ENCODE assay signal across 17 cellular contexts in the genomic region with DNA sequence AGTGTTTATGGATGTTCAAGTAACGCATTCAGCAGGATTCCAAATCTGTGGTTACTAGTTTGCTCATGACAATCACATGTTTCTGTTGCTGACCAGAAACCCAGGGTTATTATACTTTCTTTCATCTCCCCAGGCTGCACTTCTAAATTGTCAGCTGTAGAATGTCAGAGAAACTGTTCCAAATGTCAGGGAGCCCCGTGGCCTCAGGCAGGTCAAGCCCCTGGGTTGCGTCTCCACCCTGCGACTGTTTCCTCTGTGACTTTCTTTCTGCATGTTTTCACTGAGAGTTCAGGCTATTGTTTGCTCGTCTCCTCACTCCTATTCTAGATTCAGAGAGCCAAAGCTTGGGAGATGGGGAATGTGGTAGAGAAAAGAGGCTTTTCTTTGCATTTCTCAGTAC.
"Had no signal": no experiment of that assay in that cellular context is flagged by ENCODE, and none has a peak within 500 bp of the region (broad histone marks: within the 10 kb centered on the region; RNA-seq: fewer than 3 reads in every experiment).

No MANE protein-coding gene starts in this region.

- H3K27me3 Mint-ChIP-seq: central memory CD8-positive, alpha-beta T cell had no signal

- DNase-seq: activated CD4-positive, alpha-beta T cell treated with anti-CD3 and anti-CD28 coated beads, Interleukin-2, amount 10 ng/mL, durations not matched to agents 7 days and 5 days; activated CD8-positive, alpha-beta memory T cell treated with anti-CD3 and anti-CD28 coated beads for 24 hours; activated naive CD4-positive, alpha-beta T cell treated with anti-CD3 and anti-CD28 coated beads, Interleukin-2, amount 10 ng/mL, durations not matched to agents 7 days and 5 days; activated T-cell treated with anti-CD3 and anti-CD28 coated beads for 4 hours; cortex of kidney; effector memory CD8-positive, alpha-beta T cell; kidney; left ventricle myocardium superior; mesendoderm; occipital lobe; stimulated activated CD4-positive, alpha-beta T cell treated with anti-CD3 and anti-CD28 coated beads, Interleukin-15, amount 100 ng/mL, for 24 hours; T-helper 17 cell; thyroid gland had no signal

- H3K36me3 Mint-ChIP-seq: activated naive CD4-positive, alpha-beta T cell treated with anti-CD3 and anti-CD28 coated beads, Interleukin-2, amount 10 ng/mL, durations not matched to agents 7 days and 5 days; WTC11 had no signal

- H3K4me3 ChIP-seq: gastroesophageal sphincter, thyroid gland had no signal

- H3K4me1 Mint-ChIP-seq: activated CD4-positive, alpha-beta T cell treated with anti-CD3 and anti-CD28 coated beads, Interleukin-2, amount 10 ng/mL, durations not matched to agents 7 days and 5 days; activated naive CD4-positive, alpha-beta T cell treated with anti-CD3 and anti-CD28 coated beads, Interleukin-2, amount 10 ng/mL, durations not matched to agents 7 days and 5 days; central memory CD8-positive, alpha-beta T cell; T-helper 17 cell; WTC11 had no signal

- H3K4me3 Mint-ChIP-seq: activated CD4-positive, alpha-beta T cell treated with anti-CD3 and anti-CD28 coated beads, Interleukin-2, amount 10 ng/mL, durations not matched to agents 7 days and 5 days; activated naive CD4-positive, alpha-beta T cell treated with anti-CD3 and anti-CD28 coated beads, Interleukin-2, amount 10 ng/mL, durations not matched to agents 7 days and 5 days; central memory CD8-positive, alpha-beta T cell; effector memory CD8-positive, alpha-beta T cell; T-helper 17 cell; WTC11 had no signal

- H3K27me3 ChIP-seq: gastroesophageal sphincter, thyroid gland had no signal

- H3K36me3 ChIP-seq: gastroesophageal sphincter, thyroid gland had no signal

- H3K27ac ChIP-seq: gastroesophageal sphincter, thyroid gland had no signal

- H3K9me3 ChIP-seq: thyroid gland had no signal

- H3K9me3 Mint-ChIP-seq: activated naive CD4-positive, alpha-beta T cell treated with anti-CD3 and anti-CD28 coated beads, Interleukin-2, amount 10 ng/mL, durations not matched to agents 7 days and 5 days; activated T-helper 2 cell treated with anti-CD3 and anti-CD28 coated beads, Interferon-gamma antibody, Interleukin-2, Interleukin-4, amounts not matched to agents 10 μg/mL and 5 μg/mL and 100 μg/mL, durations not matched to agents 14 hours and 24 hours and 36 hours had no signal

- H3K4me1 ChIP-seq: gastroesophageal sphincter, thyroid gland had no signal

- H3K27ac Mint-ChIP-seq: activated CD4-positive, alpha-beta T cell treated with anti-CD3 and anti-CD28 coated beads, Interleukin-2, amount 10 ng/mL, durations not matched to agents 7 days and 5 days; activated naive CD4-positive, alpha-beta T cell treated with anti-CD3 and anti-CD28 coated beads, Interleukin-2, amount 10 ng/mL, durations not matched to agents 7 days and 5 days; activated T-helper 2 cell treated with anti-CD3 and anti-CD28 coated beads, Interferon-gamma antibody, Interleukin-2, Interleukin-4, amounts not matched to agents 10 μg/mL and 5 μg/mL and 100 μg/mL, durations not matched to agents 14 hours and 24 hours and 36 hours; effector memory CD8-positive, alpha-beta T cell; T-helper 17 cell; WTC11 had no signal
